Comparison of ENCODE assay signal across 22 cellular contexts in genomic region chr2:229363126-229363814, GRCh38.
DNase-seq lines count a peak whose midpoint lies in the region; ATAC-seq, FAIRE-seq and TF ChIP-seq lines count a peak whose summit lies in the region.
"Had no signal": no experiment of that assay in that cellular context is flagged by ENCODE, and none has a peak within 500 bp of the region (broad histone marks: within the 10 kb centered on the region; RNA-seq: fewer than 3 reads in every experiment).

No MANE protein-coding gene starts in this region.

- H3K4me3 ChIP-seq in ascending aorta (no peak overlapping the region), fibroblast of the aortic adventitia (ENCODE audit: low read depth, low read length) (no peak overlapping the region)
- H3K4me3 ChIP-seq: coronary artery, neural progenitor cell, tibial artery had no signal

- H3K4me1 Mint-ChIP-seq in HFFc6 (ENCODE audit: low read depth) (peaks cover 21% of the 10 kb centered on the region), WTC11 (peaks cover 7% of the 10 kb centered on the region)
- H3K4me1 Mint-ChIP-seq: endodermal cell; neural progenitor cell; stimulated activated naive CD8-positive, alpha-beta T cell treated with anti-CD3 and anti-CD28 coated beads, Interleukin-15, amount 100 ng/mL, for 72 hours had no signal

- H3K36me3 ChIP-seq in ascending aorta, result peaks cover 0 to 5% of the 10 kb centered on the region in 2 donors
- H3K36me3 ChIP-seq: neural progenitor cell, tibial artery had no signal

- H3K9me3 Mint-ChIP-seq in HFFc6 (no peaks in the 10 kb centered on the region), WTC11 (peaks cover 2% of the 10 kb centered on the region; the same call in 1 of the 2 replicates)
- H3K9me3 Mint-ChIP-seq: activated CD8-positive, alpha-beta T cell treated with anti-CD3 and anti-CD28 coated beads for 36 hours; endodermal cell; neural progenitor cell; stimulated activated naive CD8-positive, alpha-beta T cell treated with anti-CD3 and anti-CD28 coated beads, Interleukin-15, amount 100 ng/mL, for 72 hours had no signal

- ATAC-seq in GM21825 (IDR thresholded peaks at IDR 0.05; ENCODE audit: unreplicated experiment) (no peak), left ventricle myocardium superior (no peak), WTC11 (no peak)
- ATAC-seq: activated CD4-positive, CD25-positive, alpha-beta regulatory T cell treated with anti-CD3 and anti-CD28 coated beads, Interleukin-2, amount 50 U/mL, for 24 hours; activated CD8-positive, alpha-beta T cell treated with anti-CD3 and anti-CD28 coated beads for 36 hours; stimulated activated naive CD8-positive, alpha-beta T cell treated with anti-CD3 and anti-CD28 coated beads, Interleukin-15, amount 100 ng/mL, for 72 hours had no signal

- peak; percentile 42 for DNase-seq in HFFc6
- DNase-seq in ascending aorta (ENCODE audit: low spot score in 2 of 2), result no peak
- DNase-seq in fibroblast of the aortic adventitia (ENCODE audit: low read depth), result peak; percentile 60
- DNase-seq in GM19239 (ENCODE audit: insufficient read length, low spot score), result no peak
- no peak for DNase-seq in left ventricle myocardium superior
- DNase-seq in WTC11 (ENCODE audit: low spot score), result no peak
- DNase-seq: activated CD8-positive, alpha-beta T cell treated with anti-CD3 and anti-CD28 coated beads for 36 hours; activated effector memory CD4-positive, alpha-beta T cell treated with Interleukin-2 at 50 U/mL for 16 hours; DMS79; endodermal cell; head of caudate nucleus; NCI-H1436; NCI-H2107; NCI-H446 treated with DMSO at 0.1 percent for 48 hours; posterior cingulate gyrus; stimulated activated naive CD8-positive, alpha-beta T cell treated with anti-CD3 and anti-CD28 coated beads, Interleukin-15, amount 100 ng/mL, for 72 hours; tibial artery had no signal

- H3K27me3 Mint-ChIP-seq in HFFc6 (ENCODE audit: insufficient read depth) (no peaks in the 10 kb centered on the region; the same call in 1 of the 2 replicates), WTC11 (ENCODE audit: low read depth) (no peaks in the 10 kb centered on the region)
- H3K27me3 Mint-ChIP-seq: activated CD8-positive, alpha-beta T cell treated with anti-CD3 and anti-CD28 coated beads for 36 hours; stimulated activated naive CD8-positive, alpha-beta T cell treated with anti-CD3 and anti-CD28 coated beads, Interleukin-15, amount 100 ng/mL, for 72 hours had no signal

- CTCF ChIA-PET in WTC11 (lab: Charles Lee), result no interaction called here

- no peak for FAIRE-seq in GM19239 (lab: Jason Lieb, UNC)
- FAIRE-seq: GM12892 had no signal

- no peaks in the 10 kb centered on the region for H3K27me3 ChIP-seq in ascending aorta
- H3K27me3 ChIP-seq: neural progenitor cell, tibial artery had no signal

- peaks cover 0 to 4% of the 10 kb centered on the region in 2 donors for H3K4me1 ChIP-seq in ascending aorta
- H3K4me1 ChIP-seq: neural progenitor cell, tibial artery had no signal

- peaks cover 6% of the 10 kb centered on the region; the same call in 1 of the 2 replicates for H3K36me3 Mint-ChIP-seq in HFFc6 (ENCODE audit: low read depth)
- no peaks in the 10 kb centered on the region for H3K36me3 Mint-ChIP-seq in WTC11
- H3K36me3 Mint-ChIP-seq: neural progenitor cell had no signal

- H3K4me3 Mint-ChIP-seq in HFFc6 (peak overlapping the region; percentile 39; the same call in 1 of the 2 replicates), WTC11 (no peak overlapping the region)
- H3K4me3 Mint-ChIP-seq: activated CD8-positive, alpha-beta T cell treated with anti-CD3 and anti-CD28 coated beads for 36 hours; endodermal cell; neural progenitor cell; stimulated activated naive CD8-positive, alpha-beta T cell treated with anti-CD3 and anti-CD28 coated beads, Interleukin-15, amount 100 ng/mL, for 72 hours had no signal

- intact Hi-C loops in ascending aorta (cut with DNase I), result no loop called here
- intact Hi-C loops in left ventricle myocardium superior (cut with micrococcal nuclease), result no loop called here

- TF ChIP-seq CTCF in HFFc6 (IDR thresholded peaks at IDR 0.05), result no peak
- no peak for TF ChIP-seq CTCF in ascending aorta (IDR thresholded peaks at IDR 0.05)
- TF ChIP-seq CTCF in fibroblast of the aortic adventitia (IDR thresholded peaks at IDR 0.05; ENCODE audit: insufficient read depth, low read length), result no peak
- no peak for TF ChIP-seq CTCF in WTC11 (IDR thresholded peaks at IDR 0.05)

- peak overlapping the region; percentile 10 to 46 for H3K27ac ChIP-seq in ascending aorta
- H3K27ac ChIP-seq: coronary artery, neural progenitor cell, tibial artery had no signal

- H3K27ac Mint-ChIP-seq in HFFc6 (peak overlapping the region; percentile 81), WTC11 (no peak overlapping the region)
- H3K27ac Mint-ChIP-seq: activated CD8-positive, alpha-beta T cell treated with anti-CD3 and anti-CD28 coated beads for 36 hours; endodermal cell; neural progenitor cell; stimulated activated naive CD8-positive, alpha-beta T cell treated with anti-CD3 and anti-CD28 coated beads, Interleukin-15, amount 100 ng/mL, for 72 hours had no signal

- peaks cover 0 to 2% of the 10 kb centered on the region in 2 donors for H3K9me3 ChIP-seq in ascending aorta
- H3K9me3 ChIP-seq: tibial artery had no signal

- POLR2A ChIA-PET in WTC11 (lab: Charles Lee), result no interaction called here

TF ChIP-seq in WTC11, 78 proteins besides CTCF, POLR2A, EP300 and RAD21:
- no peak for TF ChIP-seq ZNF138 (CRISPR knock-in tag; conservative IDR thresholded peaks at IDR 0.05)
- no peak for TF ChIP-seq JAZF1 (CRISPR knock-in tag; IDR thresholded peaks at IDR 0.05)
- no peak for TF ChIP-seq FOXJ3 (CRISPR knock-in tag; IDR thresholded peaks at IDR 0.05; ENCODE audit: borderline replicate concordance)
- TF ChIP-seq JUN (CRISPR knock-in tag; IDR thresholded peaks at IDR 0.05), result no peak

Comparison
In these comparisons a context has a peak if more than half of its experiments do, and no peak if none do; other contexts are left out.
1. DNase-seq: peak in HFFc6 (single experiment) and fibroblast of the aortic adventitia (single experiment); none in ascending aorta (0 of 2), GM19239 (single experiment), left ventricle myocardium superior (single experiment) and WTC11 (single experiment).